8 cellular contexts compared by ENCODE assay signal in genomic region chr17:81871387-81872120, GRCh38. TPM values are rescaled to one million over a fixed set of nuclear protein-coding genes. Genes with fewer than 3 reads are reported as not detected.
DNase-seq lines count a peak whose midpoint lies in the region; ATAC-seq and TF ChIP-seq lines count a peak whose summit lies in the region.

No MANE protein-coding gene starts in this region.

- peak overlapping the region; percentile 89 for H3K4me3 Mint-ChIP-seq in type B pancreatic cell

- peaks cover 11% of the 10 kb centered on the region for H3K4me1 Mint-ChIP-seq in type B pancreatic cell (ENCODE audit: unreplicated experiment)

- peak overlapping the region; percentile 87 for H3K27ac ChIP-seq in SU-DHL-6 (ENCODE audit: low read depth, low read length)

- H3K36me3 ChIP-seq in SU-DHL-6 (ENCODE audit: low read length), result 0 out of 2 replicates have a peak, but pooled peaks cover 4% of the 10 kb centered on the region

- H3K9ac ChIP-seq in SU-DHL-6 (ENCODE audit: low read length), result peak overlapping the region; percentile 96

- H2AFZ ChIP-seq in SU-DHL-6 (ENCODE audit: low read depth, low read length, severe bottlenecking), result peak overlapping the region; percentile 44

- H3K27me3 Mint-ChIP-seq in type B pancreatic cell, result no peaks in the 10 kb centered on the region

- H3K9me3 Mint-ChIP-seq in type B pancreatic cell, result no peaks in the 10 kb centered on the region

- H4K20me1 ChIP-seq in SU-DHL-6 (ENCODE audit: low read depth, low read length), result no peaks in the 10 kb centered on the region; the same call in 1 of the 2 replicates

- TF ChIP-seq CTCF in SU-DHL-6 (IDR thresholded peaks at IDR 0.05; ENCODE audit: insufficient read depth, low read length, poor library complexity, severe bottlenecking) (no peak), type B pancreatic cell (conservative IDR thresholded peaks at IDR 0.05) (peak; percentile 27)

- H3K79me2 ChIP-seq in SU-DHL-6 (ENCODE audit: insufficient read depth, low read length), result peaks cover 21% of the 10 kb centered on the region

- H3K27me3 ChIP-seq in SU-DHL-6 (ENCODE audit: low read length), result no peaks in the 10 kb centered on the region

- ATAC-seq in GM21717 (IDR thresholded peaks at IDR 0.05; ENCODE audit: unreplicated experiment), result peak; percentile 31

- no peaks in the 10 kb centered on the region for H3K9me2 ChIP-seq in SU-DHL-6 (replicated peaks; ENCODE audit: insufficient read depth, low read length)

- H3K4me2 ChIP-seq in SU-DHL-6 (ENCODE audit: low read depth, low read length, poor library complexity, severe bottlenecking), result peak overlapping the region; percentile 78

- no peaks in the 10 kb centered on the region for H3K36me3 Mint-ChIP-seq in type B pancreatic cell

- peak overlapping the region; percentile 72 for H3K4me3 ChIP-seq in SU-DHL-6 (ENCODE audit: insufficient read depth, low read length, poor library complexity, severe bottlenecking)

- no peaks in the 10 kb centered on the region for H3K9me3 ChIP-seq in SU-DHL-6 (ENCODE audit: insufficient read depth, low read length)

- H3F3A ChIP-seq in SU-DHL-6 (ENCODE audit: insufficient read depth), result peaks cover 53% of the 10 kb centered on the region

- DNase-seq in DMS153 (lab: John Stamatoyannopoulos, UW) (peak; percentile 71), M059J (ENCODE audit: low read depth) (peak; percentile 85), cardiac septum (ENCODE audit: low spot score) (peak; percentile 97), pons (ENCODE audit: low spot score) (peak; percentile 74), type B pancreatic cell (ENCODE audit: extremely low spot score, unreplicated experiment) (peak; percentile 95)
- peak; percentile 86 for DNase-seq in activated naive CD8-positive, alpha-beta T cell treated with anti-CD3 and anti-CD28 coated beads, Interleukin-2, amount 50 U/mL, for 16 hours (ENCODE audit: low read depth, low spot score)

- intact Hi-C loops in cardiac septum (cut with DNase I), result loop anchor here (5.0 kb wide), 2 partner anchors 39 to 56 kb away; partner anchors contain the start of genes MAFG and MCRIP1

- H3K27ac Mint-ChIP-seq in type B pancreatic cell, result peak overlapping the region; percentile 90

RNA-seq across cellular contexts. Expression of gene ARHGDIA, which starts 0.4 kb away (rescaled TPM):
- 124 and 207 TPM in 2 replicates for total RNA-seq in M059J (2014; rRNA removed; shearing (Covaris generic))
- 158 TPM for total RNA-seq in cardiac septum
- 250 and 264 TPM in 2 replicates for total RNA-seq in type B pancreatic cell (ENCODE audit: low replicate concordance)

RNA-seq across cellular contexts. Expression of gene P4HB, which starts 11.2 kb away (rescaled TPM):
- 1,409 and 1,513 TPM in 2 replicates for total RNA-seq in M059J (2014; rRNA removed; shearing (Covaris generic))
- total RNA-seq in cardiac septum (371 TPM), type B pancreatic cell (ENCODE audit: low replicate concordance) (555 and 815 TPM in 2 replicates)

RNA-seq across cellular contexts. Expression of gene ALYREF, which starts 19.8 kb away (rescaled TPM):
- total RNA-seq in M059J (2014; rRNA removed; shearing (Covaris generic)), result 184 and 197 TPM in 2 replicates
- total RNA-seq in cardiac septum (40.1 TPM), type B pancreatic cell (ENCODE audit: low replicate concordance) (102 and 124 TPM in 2 replicates)

RNA-seq across cellular contexts. Expression of gene ANAPC11, which starts 20.0 kb away (rescaled TPM):
- total RNA-seq in M059J (2014; rRNA removed; shearing (Covaris generic)), result 201 and 233 TPM in 2 replicates
- total RNA-seq in cardiac septum (131 TPM), type B pancreatic cell (ENCODE audit: low replicate concordance) (136 and 140 TPM in 2 replicates)

RNA-seq across cellular contexts. Expression of gene NPB, which starts 30.5 kb away (rescaled TPM):
- total RNA-seq in M059J (2014; rRNA removed; shearing (Covaris generic)), result 0.44 and 0.59 TPM in 2 replicates
- total RNA-seq in cardiac septum (0.51 TPM), type B pancreatic cell (ENCODE audit: low replicate concordance) (0.64 and 2.5 TPM in 2 replicates)

Comparison
In these comparisons a context has a peak if more than half of its experiments do, and no peak if none do; other contexts are left out.
1. Peak in every context shown above with its lines: DNase-seq, ATAC-seq, H3K4me3 ChIP-seq and H3K27ac ChIP-seq.